11 cellular contexts compared by ENCODE assay signal in the genomic region with DNA sequence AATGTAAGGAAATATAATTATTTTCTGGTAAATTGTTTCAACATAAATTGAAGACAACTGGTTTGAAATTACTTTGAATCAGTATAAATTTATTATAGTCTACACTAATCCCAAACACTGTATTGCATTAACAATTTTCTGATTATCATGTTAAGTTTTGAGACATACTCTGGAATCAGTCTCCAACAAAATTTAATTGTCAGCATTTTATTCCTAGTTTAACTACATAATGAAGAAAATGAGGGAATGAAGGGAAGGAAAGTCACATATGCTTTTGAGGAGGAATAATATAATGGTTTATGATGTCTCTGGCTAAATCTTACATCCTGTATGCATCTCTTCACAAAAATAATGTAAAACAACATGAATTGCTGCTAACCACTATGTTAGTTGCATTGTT. TPM values are rescaled to one million over a fixed set of nuclear protein-coding genes. Genes with fewer than 3 reads are reported as not detected.
"Had no signal": no experiment of that assay in that cellular context is flagged by ENCODE, and none has a peak within 500 bp of the region (broad histone marks: within the 10 kb centered on the region; RNA-seq: fewer than 3 reads in every experiment).

No MANE protein-coding gene starts in this region.

- H3K9ac ChIP-seq: GM23248 had no signal

- ATAC-seq: HCT116 had no signal

- H3K36me3 ChIP-seq: HAP-1 had no signal

- H2AFZ ChIP-seq: GM23248 had no signal

- H3K4me1 ChIP-seq: HAP-1 had no signal

- H3K9me3 ChIP-seq: HAP-1 had no signal

- H3K4me3 ChIP-seq: GM23248, HAP-1 had no signal

- H3K27ac ChIP-seq: GM23248, HL-60 had no signal

- DNase-seq: GM23248, GOT3, H7, HFFc6, KG1 had no signal

RNA-seq across cellular contexts. Expression of a gene that starts 14.2 kb away (rescaled TPM):
- total RNA-seq: GM23248, H4, H7, HFFc6, HT1080 had no signal
- polyA plus RNA-seq: GM23248, IgD-negative memory B cell had no signal

RNA-seq across cellular contexts. Expression of a gene that starts 24.2 kb away (rescaled TPM):
- total RNA-seq: GM23248, H7, HFFc6, HT1080 had no signal
- polyA plus RNA-seq: GM23248, IgD-negative memory B cell had no signal

RNA-seq across cellular contexts. Expression of a gene that starts 37.3 kb away (rescaled TPM):
- total RNA-seq: GM23248, H4, H7, HFFc6, HT1080 had no signal
- polyA plus RNA-seq: GM23248, IgD-negative memory B cell had no signal

RNA-seq across cellular contexts. Expression of a gene that starts 54.6 kb away (rescaled TPM):
- total RNA-seq: GM23248, H4, HFFc6, HT1080 had no signal
- polyA plus RNA-seq: GM23248, IgD-negative memory B cell had no signal
